8 cellular contexts compared by ENCODE assay signal in the genomic region with DNA sequence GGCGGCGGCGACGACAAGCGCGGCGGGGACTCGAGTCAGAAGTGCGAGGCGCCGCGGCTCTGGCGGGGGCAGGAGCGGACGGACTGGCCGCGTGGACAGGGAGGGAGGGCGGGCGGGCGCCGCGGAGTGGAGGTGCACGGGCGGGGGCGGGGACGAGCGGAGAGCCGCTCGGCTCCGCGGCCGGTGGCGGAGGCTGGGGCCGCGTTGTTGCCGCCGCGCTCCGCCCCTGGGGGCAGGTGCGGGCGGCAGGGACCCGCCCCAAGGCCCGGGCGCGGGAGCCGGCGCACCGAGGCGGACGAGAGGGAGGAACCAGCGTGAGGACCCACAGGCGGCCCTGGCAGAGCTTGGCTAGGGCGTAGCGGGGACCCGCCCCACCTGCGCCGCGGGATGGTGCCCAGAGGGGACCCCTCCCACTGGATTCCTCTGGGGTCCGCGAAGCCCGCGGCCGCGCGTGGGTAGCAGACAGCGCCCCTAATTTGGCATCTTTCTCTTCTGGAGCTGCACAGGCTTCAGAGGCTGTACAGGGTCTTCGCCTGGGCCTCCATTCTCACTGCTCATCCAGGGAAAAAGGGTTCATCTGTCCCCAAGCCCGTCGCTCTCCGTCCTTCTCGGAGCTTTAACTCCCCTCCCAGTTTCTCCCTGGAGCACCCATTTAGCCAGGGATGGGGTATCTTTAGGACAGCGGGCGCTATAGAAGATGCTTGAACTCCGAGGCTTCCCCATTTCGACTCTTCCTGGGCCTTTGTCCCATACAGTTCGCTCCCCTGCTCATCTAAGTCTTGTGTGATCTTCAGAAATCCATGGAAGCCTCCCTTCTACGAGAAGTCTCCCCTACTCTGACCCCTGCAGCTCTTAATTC. TPM values are rescaled to one million over a fixed set of nuclear protein-coding genes. Genes with fewer than 3 reads are reported as not detected.
A peak's percentile ranks its signal among the peaks of the same experiment; 100 is the strongest.
DNase-seq lines count a peak whose midpoint lies in the region; ATAC-seq and TF ChIP-seq lines count a peak whose summit lies in the region.

Gene TMEM163, minus strand, starts transcription at position 45 of the 859 bp plus-strand sequence.

- H3K4me1 ChIP-seq in thoracic aorta (ENCODE audit: control insufficient read depth in 1 of 2, low read depth in 2 of 2): peaks cover 0 to 15% of the 10 kb centered on the region in 2 donors

- no peaks in the 10 kb centered on the region for H3K36me3 ChIP-seq in thoracic aorta

- H3K27me3 Mint-ChIP-seq in chondrocyte (ENCODE audit: low read depth) (peaks cover 76% of the 10 kb centered on the region), memory B cell (peaks cover 7% of the 10 kb centered on the region)

- H3K4me3 Mint-ChIP-seq in chondrocyte (ENCODE audit: unreplicated experiment) (peak within 1 kb of the TSS; percentile 70), memory B cell (peak within 1 kb of the TSS; percentile 91)

- H3K9me3 ChIP-seq in thoracic aorta: no peaks in the 10 kb centered on the region

- peaks cover 1% of the 10 kb centered on the region for H3K36me3 Mint-ChIP-seq in chondrocyte (ENCODE audit: low read depth)
- H3K36me3 Mint-ChIP-seq in memory B cell: no peaks in the 10 kb centered on the region

- DNase-seq in RPMI8226 (peak; percentile 7), chondrocyte (ENCODE audit: low spot score) (no peak), memory B cell (ENCODE audit: low spot score in 2 of 2) (peak; percentile 53 to 58), thoracic aorta (ENCODE audit: low spot score) (no peak), DMS114 treated with DMSO at 0.1 percent for 48 hours (lab: John Stamatoyannopoulos, UW; ENCODE audit: unreplicated experiment) (no peak)

- H3K9me3 Mint-ChIP-seq in chondrocyte (ENCODE audit: low read depth) (no peaks in the 10 kb centered on the region), memory B cell (no peaks in the 10 kb centered on the region)

- H3K4me1 Mint-ChIP-seq in chondrocyte (ENCODE audit: low read depth): peaks cover 10% of the 10 kb centered on the region
- peaks cover 33% of the 10 kb centered on the region for H3K4me1 Mint-ChIP-seq in memory B cell

- H3K4me3 ChIP-seq in GM08714 (ENCODE audit: low read length): peak within 1 kb of the TSS; percentile 38; the same call in 1 of the 2 replicates
- H3K4me3 ChIP-seq in thoracic aorta: peak within 1 kb of the TSS; percentile 64

- TF ChIP-seq CTCF in chondrocyte (IDR thresholded peaks at IDR 0.05) (no peak), thoracic aorta (IDR thresholded peaks at IDR 0.05) (no peak)

- ATAC-seq in HG02678 (IDR thresholded peaks at IDR 0.05; ENCODE audit: unreplicated experiment) (peak; percentile 54), memory B cell (ENCODE audit: low read depth) (peak; percentile 87), thoracic aorta (ENCODE audit: insufficient number of reproducible peaks, low FRiP score, low read depth) (no peak), GM18858 (IDR thresholded peaks at IDR 0.05; ENCODE audit: unreplicated experiment) (no peak)

- peaks cover 5% of the 10 kb centered on the region for H3K27me3 ChIP-seq in thoracic aorta (replicated peaks; ENCODE audit: insufficient read depth)

- no peak within 1 kb of the TSS for H3K27ac Mint-ChIP-seq in chondrocyte (ENCODE audit: unreplicated experiment)
- H3K27ac Mint-ChIP-seq in memory B cell: peak within 1 kb of the TSS; percentile 45

- H3K27ac ChIP-seq in thoracic aorta: no peak within 1 kb of the TSS

RNA-seq across cellular contexts. Expression of gene TMEM163, which starts in this region (rescaled TPM):
- 0.07 TPM in 1 of 3 replicates, not detected in the others for total RNA-seq in chondrocyte
- 1 to 10 TPM in 1 of 2 donors, under 1 TPM in 1; 0.14 to 2.5 TPM for total RNA-seq in thoracic aorta

Comparison
In these comparisons a context has a peak if more than half of its experiments do, and no peak if none do; other contexts are left out.
1. ATAC-seq: peak in HG02678 (single experiment) and memory B cell (single experiment); none in thoracic aorta (single experiment) and GM18858 (single experiment).
2. DNase-seq: peak in RPMI8226 (single experiment) and memory B cell (2 of 2); none in chondrocyte (single experiment), thoracic aorta (single experiment) and DMS114 treated with DMSO at 0.1 percent for 48 hours (single experiment).